9 cellular contexts compared by ENCODE assay signal in genomic region chr4:139223682-139224317, GRCh38. TPM values are rescaled to one million over a fixed set of nuclear protein-coding genes. Genes with fewer than 3 reads are reported as not detected.
DNase-seq lines count a peak whose midpoint lies in the region; ATAC-seq and TF ChIP-seq lines count a peak whose summit lies in the region.
"Had no signal": no experiment of that assay in that cellular context is flagged by ENCODE, and none has a peak within 500 bp of the region (broad histone marks: within the 10 kb centered on the region; RNA-seq: fewer than 3 reads in every experiment).

No MANE protein-coding gene starts in this region.

- ATAC-seq in HG02870 (IDR thresholded peaks at IDR 0.05; ENCODE audit: unreplicated experiment) (peak; percentile 55), HG02763 (IDR thresholded peaks at IDR 0.05; ENCODE audit: unreplicated experiment) (no peak)

- H3K27me3 ChIP-seq in left ventricle myocardium inferior (ENCODE audit: low read depth) = no peaks in the 10 kb centered on the region

- peaks cover 16% of the 10 kb centered on the region for H3K4me1 Mint-ChIP-seq in activated CD4-positive, alpha-beta memory T cell treated with anti-CD3 and anti-CD28 coated beads, Interleukin-2, amount 10 ng/mL, durations not matched to agents 7 days and 5 days

- TF ChIP-seq CTCF in left ventricle myocardium inferior (IDR thresholded peaks at IDR 0.05; ENCODE audit: borderline replicate concordance) (no peak), GM13977 (IDR thresholded peaks at IDR 0.05; ENCODE audit: extremely low read depth, insufficient read depth, missing control alignments) (no peak)

- CTCF ChIA-PET in activated CD4-positive, alpha-beta memory T cell treated with anti-CD3 and anti-CD28 coated beads, Interleukin-2, amount 10 ng/mL, durations not matched to agents 7 days and 5 days (lab: Charles Lee) = interaction anchor here (0.6 to 1.0 kb wide), 3 partner anchors 14 to 193 kb away, joined by 3 to 5 read pairs (median 3); no protein-coding TSS in a partner anchor

- POLR2A ChIA-PET in activated CD4-positive, alpha-beta memory T cell treated with anti-CD3 and anti-CD28 coated beads, Interleukin-2, amount 10 ng/mL, durations not matched to agents 7 days and 5 days (lab: Charles Lee) = no interaction called here

- no peaks in the 10 kb centered on the region for H3K9me3 ChIP-seq in left ventricle myocardium inferior (replicated peaks)

- H3K9me3 Mint-ChIP-seq in activated CD4-positive, alpha-beta memory T cell treated with anti-CD3 and anti-CD28 coated beads, Interleukin-2, amount 10 ng/mL, durations not matched to agents 7 days and 5 days = no peaks in the 10 kb centered on the region

- H3K27me3 Mint-ChIP-seq in activated CD4-positive, alpha-beta memory T cell treated with anti-CD3 and anti-CD28 coated beads, Interleukin-2, amount 10 ng/mL, durations not matched to agents 7 days and 5 days = no peaks in the 10 kb centered on the region

- no peak overlapping the region for H3K4me3 Mint-ChIP-seq in activated CD4-positive, alpha-beta memory T cell treated with anti-CD3 and anti-CD28 coated beads, Interleukin-2, amount 10 ng/mL, durations not matched to agents 7 days and 5 days

- in situ Hi-C loops in GM13977 (cut with MboI; ENCODE audit: low pct_unique_long_range_greater_than_20kb, low sequenced_read_pairs, unreplicated experiment) = no loop called here

- peak; percentile 52 for DNase-seq in ELR (ENCODE audit: low read depth)
- peak; percentile 18 for DNase-seq in activated CD4-positive, alpha-beta memory T cell treated with anti-CD3 and anti-CD28 coated beads, Interleukin-2, amount 10 ng/mL, durations not matched to agents 7 days and 5 days
- DNase-seq in left ventricle myocardium inferior = peak; percentile 44
- no peak for DNase-seq in GM13977 (ENCODE audit: low spot score)
- DNase-seq in NCI-H146 (lab: John Stamatoyannopoulos, UW) = no peak
- no peak for DNase-seq in NCI-H1930 (lab: John Stamatoyannopoulos, UW)
- DNase-seq: NCI-H2029 had no signal

- H3K27ac ChIP-seq in left ventricle myocardium inferior (replicated peaks) = no peak overlapping the region

- no peak overlapping the region for H3K27ac Mint-ChIP-seq in activated CD4-positive, alpha-beta memory T cell treated with anti-CD3 and anti-CD28 coated beads, Interleukin-2, amount 10 ng/mL, durations not matched to agents 7 days and 5 days

- H3K36me3 ChIP-seq in left ventricle myocardium inferior = no peaks in the 10 kb centered on the region

- no peak overlapping the region for H3K4me3 ChIP-seq in left ventricle myocardium inferior

- H3K4me1 ChIP-seq in left ventricle myocardium inferior = peaks cover 3% of the 10 kb centered on the region

- H3K36me3 Mint-ChIP-seq in activated CD4-positive, alpha-beta memory T cell treated with anti-CD3 and anti-CD28 coated beads, Interleukin-2, amount 10 ng/mL, durations not matched to agents 7 days and 5 days (ENCODE audit: low read depth) = no peaks in the 10 kb centered on the region

- intact Hi-C loops in left ventricle myocardium inferior (cut with micrococcal nuclease) = no loop called here

RNA-seq across cellular contexts. Expression of gene ELF2, which starts 46.8 kb away (rescaled TPM):
- total RNA-seq in activated CD4-positive, alpha-beta memory T cell treated with anti-CD3 and anti-CD28 coated beads, Interleukin-2, amount 10 ng/mL, durations not matched to agents 7 days and 5 days = 10 to 100 TPM; 35.2 to 39.5 TPM
- 33.9 TPM for total RNA-seq in left ventricle myocardium inferior

RNA-seq across cellular contexts. Expression of gene MGARP, which starts 56.2 kb away (rescaled TPM):
- total RNA-seq in activated CD4-positive, alpha-beta memory T cell treated with anti-CD3 and anti-CD28 coated beads, Interleukin-2, amount 10 ng/mL, durations not matched to agents 7 days and 5 days = not detected
- 0.60 TPM for total RNA-seq in left ventricle myocardium inferior

Comparison
In these comparisons a context has a peak if more than half of its experiments do, and no peak if none do; other contexts are left out.
1. DNase-seq: peak in ELR (single experiment), activated CD4-positive, alpha-beta memory T cell treated with anti-CD3 and anti-CD28 coated beads, Interleukin-2, amount 10 ng/mL, durations not matched to agents 7 days and 5 days (single experiment) and left ventricle myocardium inferior (single experiment); none in GM13977 (single experiment), NCI-H146 (single experiment) and NCI-H1930 (0 of 2).